ENCODE assay signal across 8 cellular contexts in genomic region chr1:168135116-168135981, GRCh38.
DNase-seq lines count a peak whose midpoint lies in the region; ATAC-seq and TF ChIP-seq lines count a peak whose summit lies in the region.

No MANE protein-coding gene starts in this region.

- no peak for TF ChIP-seq CTCF in WERI-Rb-1 (IDR thresholded peaks at IDR 0.05; ENCODE audit: low read depth, low read length)

- H3K4me3 ChIP-seq in WERI-Rb-1 (ENCODE audit: low read depth, low read length) (peak overlapping the region; percentile 59), iPS-15b (ENCODE audit: low read depth, low read length) (peak overlapping the region; percentile 78), subcutaneous abdominal adipose tissue (ENCODE audit: low read depth in 1 of 5, low read length in 5 of 5) (peak overlapping the region; percentile 55 to 72 (median 69))

- H3K27me3 ChIP-seq in WERI-Rb-1 (ENCODE audit: insufficient read depth, low read depth, severe bottlenecking), result no peaks in the 10 kb centered on the region
- H3K27me3 ChIP-seq in iPS-15b (ENCODE audit: control insufficient read depth, insufficient read depth, low read length), result peaks cover 29% of the 10 kb centered on the region
- peaks cover 0 to 22% (median 17%) of the 10 kb centered on the region in 5 donors for H3K27me3 ChIP-seq in subcutaneous abdominal adipose tissue (ENCODE audit: control insufficient read depth in 5 of 5, insufficient read depth in 4 of 5, low read length in 5 of 5)

- H3K36me3 ChIP-seq in WERI-Rb-1 (no peaks in the 10 kb centered on the region), iPS-15b (ENCODE audit: control insufficient read depth, insufficient read depth, low read length) (no peaks in the 10 kb centered on the region), subcutaneous abdominal adipose tissue (ENCODE audit: control insufficient read depth in 5 of 5, insufficient read depth in 5 of 5, low read length in 5 of 5) (no peaks in the 10 kb centered on the region)

- peaks cover 64% of the 10 kb centered on the region for H3K27me3 Mint-ChIP-seq in T-helper 2 cell treated with Interferon-gamma antibody and Interleukin-4, amounts not matched to agents 5 μg/mL and 100 μg/mL, for 36 hours (ENCODE audit: low read depth)

- ATAC-seq in HG03175 (IDR thresholded peaks at IDR 0.05; ENCODE audit: unreplicated experiment), result no peak

- H3K36me3 Mint-ChIP-seq in T-helper 2 cell treated with Interferon-gamma antibody and Interleukin-4, amounts not matched to agents 5 μg/mL and 100 μg/mL, for 36 hours (ENCODE audit: low read depth), result peaks cover 3% of the 10 kb centered on the region

- peak overlapping the region; percentile 77 for H3K4me3 Mint-ChIP-seq in T-helper 2 cell treated with Interferon-gamma antibody and Interleukin-4, amounts not matched to agents 5 μg/mL and 100 μg/mL, for 36 hours

- no peaks in the 10 kb centered on the region for H3K9me3 ChIP-seq in WERI-Rb-1 (ENCODE audit: severe bottlenecking)
- no peaks in the 10 kb centered on the region for H3K9me3 ChIP-seq in iPS-15b (ENCODE audit: control insufficient read depth, insufficient read depth, low read length)
- no peaks in the 10 kb centered on the region for H3K9me3 ChIP-seq in subcutaneous abdominal adipose tissue (ENCODE audit: control insufficient read depth in 5 of 5, low read length in 5 of 5)

- DNase-seq in T-helper 2 cell treated with Interferon-gamma antibody and Interleukin-4, amounts not matched to agents 5 μg/mL and 100 μg/mL, for 36 hours (ENCODE audit: low spot score), result no peak
- DNase-seq in T-helper 2 cell (no peak), WERI-Rb-1 (no peak), NCI-H774 (lab: John Stamatoyannopoulos, UW) (no peak), Kasumi-1 (lab: John Stamatoyannopoulos, UW) (no peak)

- no peak overlapping the region for H3K27ac Mint-ChIP-seq in T-helper 2 cell treated with Interferon-gamma antibody and Interleukin-4, amounts not matched to agents 5 μg/mL and 100 μg/mL, for 36 hours

- H3K9me3 Mint-ChIP-seq in T-helper 2 cell treated with Interferon-gamma antibody and Interleukin-4, amounts not matched to agents 5 μg/mL and 100 μg/mL, for 36 hours, result no peaks in the 10 kb centered on the region

- H3K27ac ChIP-seq in WERI-Rb-1 (no peak overlapping the region), subcutaneous abdominal adipose tissue (ENCODE audit: low read depth, low read length) (no peak overlapping the region)

- peaks cover 2% of the 10 kb centered on the region for H3K4me1 ChIP-seq in iPS-15b (ENCODE audit: control insufficient read depth, insufficient read depth, low read length)
- peaks cover 0 to 27% (median 20%) of the 10 kb centered on the region in 5 donors for H3K4me1 ChIP-seq in subcutaneous abdominal adipose tissue (ENCODE audit: control insufficient read depth in 5 of 5, insufficient read depth in 5 of 5, low read length in 5 of 5)

- H3K4me1 Mint-ChIP-seq in T-helper 2 cell treated with Interferon-gamma antibody and Interleukin-4, amounts not matched to agents 5 μg/mL and 100 μg/mL, for 36 hours (ENCODE audit: low read depth), result peaks cover 13% of the 10 kb centered on the region

- H3K9ac ChIP-seq in iPS-15b (ENCODE audit: low read depth, low read length), result no peak overlapping the region
- H3K9ac ChIP-seq in subcutaneous abdominal adipose tissue (ENCODE audit: low read length in 5 of 5), result peak overlapping the region in 3 of 5 donors; percentile 49 to 74 (median 52)
